In the genomic region with DNA sequence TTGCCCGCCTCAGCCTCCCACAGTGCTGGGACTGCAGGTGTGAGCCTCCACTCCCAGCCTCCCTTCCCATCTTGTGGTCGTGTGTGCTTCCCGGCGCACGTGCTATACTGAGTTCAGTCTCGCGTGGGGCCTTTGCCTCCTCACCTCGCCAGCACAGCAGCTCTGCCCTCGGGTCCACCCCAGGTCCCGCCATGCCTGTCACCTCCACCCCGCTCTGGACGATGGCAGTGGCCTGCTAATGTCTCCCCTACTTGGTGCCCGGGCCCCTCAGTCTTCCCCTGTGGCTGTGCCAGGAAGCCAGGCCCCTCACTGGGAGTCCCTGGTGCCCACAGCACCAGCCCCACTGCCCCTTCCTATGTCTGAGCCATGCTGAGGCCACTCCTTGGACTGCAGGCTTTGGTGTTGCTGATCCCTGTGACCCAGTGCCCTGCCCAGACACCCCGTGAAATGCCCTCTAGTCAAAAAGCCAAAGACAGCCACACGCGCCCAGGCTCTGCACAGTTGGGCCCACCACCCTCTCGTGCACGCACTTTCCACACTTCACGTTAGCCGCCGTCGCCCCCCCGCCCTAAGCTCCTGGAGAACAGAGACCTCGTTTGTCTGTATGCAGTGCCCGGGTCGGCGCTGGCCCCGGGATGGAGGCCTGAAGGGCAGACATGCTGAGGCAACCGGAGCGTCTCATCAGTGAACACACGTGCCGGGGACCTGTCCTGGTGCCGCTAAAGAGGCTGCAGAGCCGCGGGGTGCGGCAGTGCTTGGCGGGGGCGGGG, we compare ENCODE assay signal across 26 cellular contexts. TPM values are rescaled to one million over a fixed set of nuclear protein-coding genes. Genes with fewer than 3 reads are reported as not detected.
"Had no signal": no experiment of that assay in that cellular context is flagged by ENCODE, and none has a peak within 500 bp of the region (broad histone marks: within the 10 kb centered on the region; RNA-seq: fewer than 3 reads in every experiment).

No MANE protein-coding gene starts in this region.

- H3K4me3 Mint-ChIP-seq: activated CD4-positive, alpha-beta T cell treated with anti-CD3 and anti-CD28 coated beads, Interleukin-2, amount 10 ng/mL, durations not matched to agents 7 days and 5 days; activated CD8-positive, alpha-beta memory T cell treated with anti-CD3 and anti-CD28 coated beads, Interleukin-2, amount 10 ng/mL, durations not matched to agents 7 days and 5 days; activated CD8-positive, alpha-beta T cell treated with anti-CD3 and anti-CD28 coated beads for 36 hours; activated T-helper 17 cell treated with anti-CD3 and anti-CD28 coated beads, Interleukin-2, amount 50 U/mL, for 72 hours; nephron progenitor cell; stimulated activated effector memory CD8-positive, alpha-beta T cell treated with anti-CD3 and anti-CD28 coated beads, Interleukin-12 subunit alpha, Interleukin-12 subunit beta, amount 100 ng/mL, for 72 hours; stimulated activated naive CD8-positive, alpha-beta T cell treated with anti-CD3 and anti-CD28 coated beads, Interleukin-15, amount 100 ng/mL, for 72 hours had no signal

- DNase-seq: activated CD4-positive, alpha-beta T cell treated with anti-CD3 and anti-CD28 coated beads, Interleukin-2, amount 10 ng/mL, durations not matched to agents 7 days and 5 days; activated CD4-positive, CD25-positive, alpha-beta regulatory T cell treated with anti-CD3 and anti-CD28 coated beads, Interleukin-2, amount 50 U/mL, for 72 hours; activated CD8-positive, alpha-beta memory T cell treated with anti-CD3 and anti-CD28 coated beads, Interleukin-2, amount 10 ng/mL, durations not matched to agents 7 days and 5 days; activated CD8-positive, alpha-beta T cell treated with anti-CD3 and anti-CD28 coated beads for 36 hours; activated T-cell treated with anti-CD3 and anti-CD28 coated beads, Interleukin-2, amount 50 U/mL, for 1 hour; adrenal gland; midbrain; nephron progenitor cell; stimulated activated CD4-positive, alpha-beta T cell treated with anti-CD3 and anti-CD28 coated beads, Interleukin-1b, Interleukin-23, amount 100 ng/mL, for 48 hours; stimulated activated naive CD8-positive, alpha-beta T cell treated with anti-CD3 and anti-CD28 coated beads, Interleukin-15, amount 100 ng/mL, for 72 hours; T-helper 1 cell; WERI-Rb-1 had no signal

- FAIRE-seq: astrocyte, keratinocyte, TTC549 had no signal

- H3K4me1 ChIP-seq: adrenal gland, esophagus muscularis mucosa, left lung, suprapubic skin had no signal

- H3K9me3 Mint-ChIP-seq: activated CD4-positive, alpha-beta T cell treated with anti-CD3 and anti-CD28 coated beads, Interleukin-2, amount 10 ng/mL, durations not matched to agents 7 days and 5 days; activated CD8-positive, alpha-beta T cell treated with anti-CD3 and anti-CD28 coated beads for 36 hours; activated naive CD4-positive, alpha-beta T cell treated with anti-CD3 and anti-CD28 coated beads, Interleukin-2, amount 50 U/mL, for 72 hours; activated T-helper 17 cell treated with anti-CD3 and anti-CD28 coated beads, Interleukin-2, amount 50 U/mL, for 72 hours; nephron progenitor cell; stimulated activated effector memory CD8-positive, alpha-beta T cell treated with anti-CD3 and anti-CD28 coated beads, Interleukin-12 subunit alpha, Interleukin-12 subunit beta, amount 100 ng/mL, for 72 hours; stimulated activated naive CD8-positive, alpha-beta T cell treated with anti-CD3 and anti-CD28 coated beads, Interleukin-15, amount 100 ng/mL, for 72 hours had no signal

- H3K27ac Mint-ChIP-seq: activated CD4-positive, alpha-beta T cell treated with anti-CD3 and anti-CD28 coated beads, Interleukin-2, amount 10 ng/mL, durations not matched to agents 7 days and 5 days; activated CD8-positive, alpha-beta memory T cell treated with anti-CD3 and anti-CD28 coated beads, Interleukin-2, amount 10 ng/mL, durations not matched to agents 7 days and 5 days; activated CD8-positive, alpha-beta T cell treated with anti-CD3 and anti-CD28 coated beads for 36 hours; activated T-helper 17 cell treated with anti-CD3 and anti-CD28 coated beads, Interleukin-2, amount 50 U/mL, for 72 hours; nephron progenitor cell; progenitor cell of endocrine pancreas; stimulated activated effector memory CD8-positive, alpha-beta T cell treated with anti-CD3 and anti-CD28 coated beads, Interleukin-12 subunit alpha, Interleukin-12 subunit beta, amount 100 ng/mL, for 72 hours; stimulated activated naive CD8-positive, alpha-beta T cell treated with anti-CD3 and anti-CD28 coated beads, Interleukin-15, amount 100 ng/mL, for 72 hours had no signal

- H3K9me3 ChIP-seq: adrenal gland, esophagus muscularis mucosa, gastrocnemius medialis, left lung, suprapubic skin, tibial nerve had no signal

- H3K4me3 ChIP-seq: adrenal gland, coronary artery, esophagus muscularis mucosa, gastrocnemius medialis, left lung, suprapubic skin, tibial nerve had no signal

- H3K27me3 Mint-ChIP-seq: activated CD4-positive, alpha-beta T cell treated with anti-CD3 and anti-CD28 coated beads, Interleukin-2, amount 10 ng/mL, durations not matched to agents 7 days and 5 days; activated CD8-positive, alpha-beta memory T cell treated with anti-CD3 and anti-CD28 coated beads, Interleukin-2, amount 10 ng/mL, durations not matched to agents 7 days and 5 days; activated CD8-positive, alpha-beta T cell treated with anti-CD3 and anti-CD28 coated beads for 36 hours; activated T-helper 17 cell treated with anti-CD3 and anti-CD28 coated beads, Interleukin-2, amount 50 U/mL, for 72 hours; stimulated activated naive CD8-positive, alpha-beta T cell treated with anti-CD3 and anti-CD28 coated beads, Interleukin-15, amount 100 ng/mL, for 72 hours had no signal

- H3K4me1 Mint-ChIP-seq: activated CD8-positive, alpha-beta memory T cell treated with anti-CD3 and anti-CD28 coated beads, Interleukin-2, amount 10 ng/mL, durations not matched to agents 7 days and 5 days; activated T-helper 17 cell treated with anti-CD3 and anti-CD28 coated beads, Interleukin-2, amount 50 U/mL, for 72 hours; stimulated activated effector memory CD8-positive, alpha-beta T cell treated with anti-CD3 and anti-CD28 coated beads, Interleukin-12 subunit alpha, Interleukin-12 subunit beta, amount 100 ng/mL, for 72 hours; stimulated activated naive CD8-positive, alpha-beta T cell treated with anti-CD3 and anti-CD28 coated beads, Interleukin-15, amount 100 ng/mL, for 72 hours had no signal

- H3K27ac ChIP-seq: adrenal gland, coronary artery, esophagus muscularis mucosa, gastrocnemius medialis, left lung, suprapubic skin, tibial nerve, WERI-Rb-1 had no signal

- ATAC-seq: activated CD8-positive, alpha-beta memory T cell treated with anti-CD3 and anti-CD28 coated beads, Interleukin-2, amount 10 ng/mL, durations not matched to agents 7 days and 5 days; activated CD8-positive, alpha-beta T cell treated with anti-CD3 and anti-CD28 coated beads for 36 hours; activated naive CD4-positive, alpha-beta T cell treated with anti-CD3 and anti-CD28 coated beads, Interleukin-2, amount 50 U/mL, for 72 hours; activated T-helper 17 cell treated with anti-CD3 and anti-CD28 coated beads, Interleukin-2, amount 50 U/mL, for 72 hours; gastrocnemius medialis; left lung; stimulated activated effector memory CD8-positive, alpha-beta T cell treated with anti-CD3 and anti-CD28 coated beads, Interleukin-12 subunit alpha, Interleukin-12 subunit beta, amount 100 ng/mL, for 72 hours; stimulated activated naive CD8-positive, alpha-beta T cell treated with anti-CD3 and anti-CD28 coated beads, Interleukin-15, amount 100 ng/mL, for 72 hours had no signal

RNA-seq across cellular contexts. Expression of a gene that starts 14.3 kb away (rescaled TPM):
- total RNA-seq: activated CD4-positive, alpha-beta T cell treated with anti-CD3 and anti-CD28 coated beads, Interleukin-2, amount 10 ng/mL, durations not matched to agents 7 days and 5 days; activated CD8-positive, alpha-beta memory T cell treated with anti-CD3 and anti-CD28 coated beads, Interleukin-2, amount 10 ng/mL, durations not matched to agents 7 days and 5 days; activated CD8-positive, alpha-beta T cell treated with anti-CD3 and anti-CD28 coated beads for 36 hours; activated naive CD4-positive, alpha-beta T cell treated with anti-CD3 and anti-CD28 coated beads, Interleukin-2, amount 50 U/mL, for 72 hours; activated T-helper 17 cell treated with anti-CD3 and anti-CD28 coated beads, Interleukin-2, amount 50 U/mL, for 72 hours; esophagus muscularis mucosa; gastrocnemius medialis; left lung; omental fat pad; suprapubic skin; tibial nerve had no signal
- polyA plus RNA-seq: keratinocyte had no signal
